8 cellular contexts compared by ENCODE assay signal in genomic region chr4:143773998-143774898, GRCh38.
DNase-seq lines count a peak whose midpoint lies in the region; ATAC-seq and TF ChIP-seq lines count a peak whose summit lies in the region.

No MANE protein-coding gene starts in this region.

- TF ChIP-seq CTCF in transverse colon (IDR thresholded peaks at IDR 0.05), result peak; percentile 43 to 68 (median 63)

- in situ Hi-C loops in transverse colon (cut with MboI; ENCODE audit: low pct_ligation_motif_present in 1 of 4, low pct_unique_long_range_greater_than_20kb in 1 of 4, low sequenced_read_pairs in 3 of 4), result no loop called here

- intact Hi-C loops in transverse colon (cut with DNase I; ENCODE audit: low total_unique reads), result no loop called here

- no peaks in the 10 kb centered on the region for H3K27me3 ChIP-seq in transverse colon

- no peaks in the 10 kb centered on the region for H3K4me1 ChIP-seq in transverse colon

- peak; percentile 100 for ATAC-seq in GM21529 (IDR thresholded peaks at IDR 0.05; ENCODE audit: unreplicated experiment)

- WGBS in transverse colon (ENCODE audit: low coverage in 1 of 2), 2 donors, result 51 to 75% methylated on average over 3 to 8 of the region's 8 CpGs

- H3K36me3 ChIP-seq in transverse colon, result no peaks in the 10 kb centered on the region

- H3K27ac ChIP-seq in transverse colon, result no peak overlapping the region

- H3K9me3 ChIP-seq in transverse colon, result peaks cover 0 to 6% of the 10 kb centered on the region in 2 donors

- peak; percentile 57 for DNase-seq in SIG-M5 treated with dmso at 0.1 percent for 504 hours (lab: John Stamatoyannopoulos, UW; ENCODE audit: unreplicated experiment)
- no peak for DNase-seq in SIG-M5 (lab: John Stamatoyannopoulos, UW)
- DNase-seq in HS-5 (ENCODE audit: low read depth), result peak; percentile 20
- DNase-seq in SKM-1 (lab: John Stamatoyannopoulos, UW; ENCODE audit: unreplicated experiment), result peak; percentile 44
- DNase-seq in dermis blood vessel endothelial cell, result peak; percentile 60
- peak; percentile 54 for DNase-seq in mucosa of gallbladder (ENCODE audit: low spot score)
- peak; percentile 38 for DNase-seq in transverse colon

- no peak overlapping the region for H3K4me3 ChIP-seq in transverse colon

- TF ChIP-seq POLR2A in transverse colon (IDR thresholded peaks at IDR 0.05), result no peak

- TF ChIP-seq EP300 in transverse colon (IDR thresholded peaks at IDR 0.05; ENCODE audit: low read depth), result no peak
